In the genomic region with DNA sequence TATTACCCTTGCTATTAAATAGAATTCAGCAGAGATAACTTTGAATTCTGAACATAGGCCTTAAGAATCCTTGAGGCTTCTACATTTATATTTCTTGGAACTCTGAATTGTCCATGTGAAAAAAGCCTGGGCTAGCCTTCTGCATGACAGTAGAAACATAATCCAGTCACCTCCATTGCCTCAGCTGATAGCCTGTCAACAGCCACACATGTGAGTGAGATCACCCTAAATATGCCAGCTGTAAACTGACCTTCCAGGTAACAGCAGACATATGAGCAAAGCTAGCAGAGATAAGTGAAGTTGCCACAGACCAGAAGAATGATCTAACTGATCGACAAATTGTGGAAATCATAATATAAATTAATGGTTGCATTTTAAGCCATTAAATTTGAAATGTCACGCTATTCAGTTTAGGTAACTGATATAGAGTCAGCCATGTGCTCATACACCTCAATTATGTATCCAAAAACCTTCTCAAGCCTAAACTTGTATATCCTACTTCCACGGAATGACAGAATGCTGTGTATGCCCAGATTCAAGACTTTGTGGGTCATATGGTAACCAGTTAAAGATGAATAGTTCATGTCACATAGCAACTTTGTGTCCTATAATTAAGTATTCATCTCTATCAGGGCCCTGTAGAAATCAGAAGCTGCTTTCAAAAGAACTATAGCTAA, we compare ENCODE assay signal across 29 cellular contexts.
"Had no signal": no experiment of that assay in that cellular context is flagged by ENCODE, and none has a peak within 500 bp of the region (broad histone marks: within the 10 kb centered on the region; RNA-seq: fewer than 3 reads in every experiment).

No MANE protein-coding gene starts in this region.

- H3K9me3 ChIP-seq: ascending aorta, breast epithelium, esophagus squamous epithelium had no signal

- H3K4me1 ChIP-seq: ascending aorta, breast epithelium had no signal

- H3K36me3 ChIP-seq: ascending aorta, breast epithelium, esophagus squamous epithelium had no signal

- DNase-seq: activated CD4-positive, alpha-beta memory T cell treated with anti-CD3 and anti-CD28 coated beads, Interleukin-2, amount 10 ng/mL, durations not matched to agents 7 days and 5 days; activated CD4-positive, alpha-beta T cell treated with anti-CD3 and anti-CD28 coated beads for 1 hour; activated CD4-positive, alpha-beta T cell treated with anti-CD3 and anti-CD28 coated beads for 4 hours; activated CD4-positive, alpha-beta T cell treated with anti-CD3 and anti-CD28 coated beads, Interleukin-2, amount 10 ng/mL, durations not matched to agents 7 days and 5 days; activated CD4-positive, alpha-beta T cell treated with anti-CD3 and anti-CD28 coated beads, Interleukin-2, amount 50 U/mL, for 4 hours; activated CD8-positive, alpha-beta memory T cell treated with anti-CD3 and anti-CD28 coated beads, Interleukin-2, amount 50 U/mL, for 48 hours; activated gamma-delta T cell; activated naive CD4-positive, alpha-beta T cell; activated naive CD4-positive, alpha-beta T cell treated with anti-CD3 and anti-CD28 coated beads, Interleukin-2, amount 10 ng/mL, durations not matched to agents 7 days and 5 days; activated naive CD8-positive, alpha-beta T cell treated with anti-CD3 and anti-CD28 coated beads, Interleukin-2, amount 10 ng/mL, durations not matched to agents 7 days and 5 days; activated T-cell treated with anti-CD3 and anti-CD28 coated beads for 4 hours; activated T-cell treated with anti-CD3 and anti-CD28 coated beads, Interleukin-2, amount 50 U/mL, for 24 hours; activated T-cell treated with anti-CD3 and anti-CD28 coated beads, Interleukin-2, amount 50 U/mL, for 72 hours; caudate nucleus; cortex of kidney; dermis blood vessel endothelial cell; effector CD4-positive, alpha-beta T cell; effector memory CD8-positive, alpha-beta T cell; esophagus squamous epithelium; head of caudate nucleus; T-helper 2 cell had no signal

- H3K4me3 ChIP-seq: ascending aorta, breast epithelium, esophagus squamous epithelium had no signal

- FAIRE-seq: colon, frontal cortex had no signal

- H3K27ac ChIP-seq: ascending aorta, breast epithelium, epithelial cell of prostate, esophagus squamous epithelium, VCaP had no signal

- H3K27me3 ChIP-seq: ascending aorta, breast epithelium, esophagus squamous epithelium had no signal

- ATAC-seq: activated naive CD4-positive, alpha-beta T cell treated with anti-CD3 and anti-CD28 coated beads, Interleukin-2, amount 50 U/mL, for 72 hours; activated T-cell treated with anti-CD3 and anti-CD28 coated beads, Interleukin-2, amount 50 U/mL, for 72 hours; effector memory CD8-positive, alpha-beta T cell; WTC11 had no signal
